Comparison of ENCODE assay signal across 17 cellular contexts in the genomic region with DNA sequence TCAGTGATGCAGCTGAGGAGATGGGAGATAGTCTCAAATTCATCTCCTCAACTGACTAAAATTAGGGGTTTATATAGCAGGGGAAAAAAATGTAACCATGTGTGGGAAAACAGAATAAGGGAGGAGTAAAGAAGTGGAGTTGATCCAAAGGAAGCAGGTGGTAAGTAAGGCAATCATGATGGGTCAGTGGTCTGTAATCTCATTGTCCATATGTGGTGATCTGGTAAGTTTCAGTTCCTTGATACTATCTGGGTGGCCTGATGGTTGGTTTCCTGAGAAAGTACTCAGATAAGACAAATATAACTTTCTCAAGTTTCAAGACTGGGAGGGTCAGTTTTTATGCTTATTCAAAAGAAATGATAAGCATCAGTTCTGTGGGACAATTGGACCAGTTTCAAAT.
"Had no signal": no experiment of that assay in that cellular context is flagged by ENCODE, and none has a peak within 500 bp of the region (broad histone marks: within the 10 kb centered on the region; RNA-seq: fewer than 3 reads in every experiment).

No MANE protein-coding gene starts in this region.

- DNase-seq: activated CD4-positive, alpha-beta T cell treated with anti-CD3 and anti-CD28 coated beads, Interleukin-2, amount 10 ng/mL, durations not matched to agents 24 days and 14 days; activated CD4-positive, CD25-positive, alpha-beta regulatory T cell; activated CD8-positive, alpha-beta T cell treated with anti-CD3 and anti-CD28 coated beads for 36 hours; activated naive CD4-positive, alpha-beta T cell treated with anti-CD3 and anti-CD28 coated beads, Interleukin-2, amount 10 ng/mL, durations not matched to agents 7 days and 5 days; activated naive CD8-positive, alpha-beta T cell treated with anti-CD3 and anti-CD28 coated beads, Interleukin-2, amount 50 U/mL, for 24 hours; activated T-cell treated with anti-CD3 and anti-CD28 coated beads, Interleukin-2, amount 50 U/mL, for 24 hours; aorta; brain microvascular endothelial cell; central memory CD4-positive, alpha-beta T cell; endodermal cell; foreskin melanocyte; stimulated activated CD4-positive, alpha-beta T cell treated with anti-CD3 and anti-CD28 coated beads, Interleukin-4, amount 100 ng/mL, for 4 hours; testis; upper lobe of right lung had no signal

- ATAC-seq: activated CD8-positive, alpha-beta T cell treated with anti-CD3 and anti-CD28 coated beads for 36 hours; activated naive CD8-positive, alpha-beta T cell treated with anti-CD3 and anti-CD28 coated beads, Interleukin-2, amount 50 U/mL, for 24 hours; natural killer cell treated with Interleukin-12 subunit alpha and Interleukin-12 subunit beta and Interleukin-15 and Interleukin-18, amount 100 ng/mL, for 72 hours; sciatic nerve; stimulated activated memory B cell treated with anti-CD40 and anti-IgM and Interleukin-4, amounts not matched to agents 10 μg/mL and 1 μg/mL and 100 μg/mL, for 72 hours; upper lobe of right lung had no signal
